Comparison of ENCODE assay signal across 13 cellular contexts in the genomic region with DNA sequence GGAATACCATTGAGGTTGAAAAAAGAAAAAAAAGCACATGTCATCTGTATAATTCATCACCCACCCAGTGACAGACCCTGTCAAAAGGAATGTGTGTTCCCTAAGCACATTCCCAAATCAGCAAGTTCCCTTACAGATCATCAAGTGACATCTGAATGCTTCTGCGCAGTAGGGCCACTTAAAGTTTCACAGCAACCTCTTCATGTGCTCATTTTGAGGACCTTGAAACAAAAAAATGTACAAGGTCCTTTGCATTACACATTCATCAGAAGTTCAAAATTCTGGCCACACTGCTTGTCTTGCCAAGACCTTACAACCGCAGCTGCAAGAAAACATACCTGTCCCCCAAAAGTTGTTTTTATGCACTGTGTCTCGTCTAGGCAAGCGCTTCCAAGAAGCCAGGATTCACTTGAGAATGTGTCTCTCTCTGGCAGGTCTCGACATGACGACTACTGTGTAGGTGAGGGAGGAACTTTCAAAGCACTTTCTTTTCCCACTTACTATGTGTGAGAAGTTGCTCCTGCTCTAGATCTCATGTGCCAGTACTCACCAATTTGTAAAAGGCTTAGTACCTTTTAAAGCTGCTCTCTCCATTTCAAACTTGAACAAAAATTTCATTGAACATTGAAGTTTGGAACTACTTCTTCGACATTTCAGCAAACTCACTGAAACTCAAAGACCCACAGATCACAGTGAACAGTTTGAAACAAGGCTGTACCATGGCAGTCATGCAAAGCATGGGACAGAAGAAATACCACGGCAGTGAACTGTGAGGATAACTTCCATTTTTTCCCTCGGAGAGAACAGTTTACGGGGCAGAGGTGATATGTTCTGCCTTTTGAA. TPM values are rescaled to one million over a fixed set of nuclear protein-coding genes. Genes with fewer than 3 reads are reported as not detected.
A peak's percentile ranks its signal among the peaks of the same experiment; 100 is the strongest.
DNase-seq lines count a peak whose midpoint lies in the region; ATAC-seq and TF ChIP-seq lines count a peak whose summit lies in the region.
"Had no signal": no experiment of that assay in that cellular context is flagged by ENCODE, and none has a peak within 500 bp of the region (broad histone marks: within the 10 kb centered on the region; RNA-seq: fewer than 3 reads in every experiment).

No MANE protein-coding gene starts in this region.

- H3K27ac Mint-ChIP-seq in activated naive CD4-positive, alpha-beta T cell treated with anti-CD3 and anti-CD28 coated beads for 36 hours: peak overlapping the region; percentile 99
- H3K27ac Mint-ChIP-seq: activated T-helper 1 cell treated with anti-CD3 and anti-CD28 coated beads, Interleukin-12 subunit alpha, Interleukin-12 subunit beta, Interleukin-2, Interleukin-4 antibody, amounts not matched to agents 30 ng/mL and 10 ng/mL and 1 ng/mL, durations not matched to agents 14 hours and 24 hours and 36 hours had no signal

- DNase-seq in activated naive CD4-positive, alpha-beta T cell treated with anti-CD3 and anti-CD28 coated beads for 36 hours: no peak
- no peak for DNase-seq in activated naive CD4-positive, alpha-beta T cell treated with anti-CD3 and anti-CD28 coated beads, Interleukin-2, amount 50 U/mL, for 16 hours
- peak; percentile 52 for DNase-seq in epithelial cell of esophagus (ENCODE audit: low read depth)
- DNase-seq in suprapubic skin (ENCODE audit: low spot score in 2 of 2): no peak
- DNase-seq in activated CD4-positive, alpha-beta T cell treated with anti-CD3 and anti-CD28 coated beads for 1 hour: no peak
- no peak for DNase-seq in COLO668 (lab: John Stamatoyannopoulos, UW; ENCODE audit: unreplicated experiment)
- DNase-seq: BE2C, hippocampal formation, NCI-H1436 treated with DMSO at 0.1 percent for 48 hours, NCI-H82 had no signal

- H3K27ac ChIP-seq in suprapubic skin: no peak overlapping the region

- intact Hi-C loops in activated naive CD4-positive, alpha-beta T cell treated with anti-CD3 and anti-CD28 coated beads for 36 hours (cut with micrococcal nuclease): loop anchor here (10.0 kb wide), 1 partner anchor 554 kb away; the partner anchor contains the start of gene GNA13

- 54% methylated on average over 10 of the region's 10 CpGs for WGBS in suprapubic skin

- no peaks in the 10 kb centered on the region for H3K27me3 Mint-ChIP-seq in activated naive CD4-positive, alpha-beta T cell treated with anti-CD3 and anti-CD28 coated beads for 36 hours (ENCODE audit: low read depth)

- ATAC-seq in SK-N-SH treated with all-trans-retinoic acid at 6 μM for 48 hours (no peak), GM19463 (IDR thresholded peaks at IDR 0.05; ENCODE audit: unreplicated experiment) (no peak)

- H3K4me3 ChIP-seq in epithelial cell of esophagus (ENCODE audit: low read length) (no peak overlapping the region), suprapubic skin (peak overlapping the region; percentile 5)

- no peaks in the 10 kb centered on the region for H3K27me3 ChIP-seq in suprapubic skin
- H3K27me3 ChIP-seq: BE2C had no signal

- CTCF ChIA-PET in activated naive CD4-positive, alpha-beta T cell treated with anti-CD3 and anti-CD28 coated beads for 36 hours (lab: Charles Lee): interaction anchor here (1.8 kb wide), 1 partner anchor 10 kb away, joined by 4 read pairs; no protein-coding TSS in a partner anchor

- H3K36me3 Mint-ChIP-seq in activated naive CD4-positive, alpha-beta T cell treated with anti-CD3 and anti-CD28 coated beads for 36 hours (ENCODE audit: low read depth): peaks cover 72% of the 10 kb centered on the region

- H3K4me3 Mint-ChIP-seq in activated naive CD4-positive, alpha-beta T cell treated with anti-CD3 and anti-CD28 coated beads for 36 hours: no peak overlapping the region

- peaks cover 64% of the 10 kb centered on the region for H3K36me3 ChIP-seq in suprapubic skin

- H3K4me1 ChIP-seq in suprapubic skin: peaks cover 78% of the 10 kb centered on the region
- H3K4me1 ChIP-seq: BE2C had no signal

- peaks cover 78% of the 10 kb centered on the region for H3K4me1 Mint-ChIP-seq in activated naive CD4-positive, alpha-beta T cell treated with anti-CD3 and anti-CD28 coated beads for 36 hours (ENCODE audit: low read depth)

- no peak for TF ChIP-seq EP300 in suprapubic skin (IDR thresholded peaks at IDR 0.05)

- TF ChIP-seq CTCF in epithelial cell of esophagus (IDR thresholded peaks at IDR 0.05; ENCODE audit: insufficient read depth, low read depth, low read length, missing control alignments) (no peak), suprapubic skin (IDR thresholded peaks at IDR 0.05) (no peak)

- H3K9me3 Mint-ChIP-seq in activated naive CD4-positive, alpha-beta T cell treated with anti-CD3 and anti-CD28 coated beads for 36 hours: no peaks in the 10 kb centered on the region
- H3K9me3 Mint-ChIP-seq: activated T-helper 1 cell treated with anti-CD3 and anti-CD28 coated beads, Interleukin-12 subunit alpha, Interleukin-12 subunit beta, Interleukin-2, Interleukin-4 antibody, amounts not matched to agents 30 ng/mL and 10 ng/mL and 1 ng/mL, durations not matched to agents 14 hours and 24 hours and 36 hours had no signal

- TF ChIP-seq POLR2A in suprapubic skin (IDR thresholded peaks at IDR 0.05): no peak

- H3K9me3 ChIP-seq in suprapubic skin: no peaks in the 10 kb centered on the region
- H3K9me3 ChIP-seq: BE2C had no signal

TF ChIP-seq in SK-N-SH treated with all-trans-retinoic acid at 6 μM for 48 hours, 23 proteins besides CTCF, POLR2A, EP300 and RAD21:
- TF ChIP-seq ESRRG (CRISPR knock-in tag; IDR thresholded peaks at IDR 0.05): no peak
- TF ChIP-seq ZFP30 (CRISPR knock-in tag; IDR thresholded peaks at IDR 0.05): no peak
- TF ChIP-seq ZC3H10 (CRISPR knock-in tag; IDR thresholded peaks at IDR 0.05): no peak
- TF ChIP-seq ZNF8 (CRISPR knock-in tag; IDR thresholded peaks at IDR 0.05): no peak
- TF ChIP-seq ARNTL (CRISPR knock-in tag; IDR thresholded peaks at IDR 0.05; ENCODE audit: borderline replicate concordance, low read depth): peak; percentile 20; the same call in 1 of the 2 replicates
- TF ChIP-seq BACH2 (CRISPR knock-in tag; IDR thresholded peaks at IDR 0.05; ENCODE audit: borderline replicate concordance): no peak
- no peak for TF ChIP-seq ZFP3 (CRISPR knock-in tag; IDR thresholded peaks at IDR 0.05)
- no peak for TF ChIP-seq PATZ1 (CRISPR knock-in tag; IDR thresholded peaks at IDR 0.05; ENCODE audit: borderline replicate concordance)

RNA-seq across cellular contexts. Expression of gene POLG2, which starts 4.3 kb away (rescaled TPM):
- total RNA-seq in activated naive CD4-positive, alpha-beta T cell treated with anti-CD3 and anti-CD28 coated beads for 36 hours: 10 to 100 TPM; 23.4 to 26.9 TPM
- total RNA-seq in suprapubic skin: 10 to 100 TPM in 1 of 4 donors, 1 to 10 TPM in 3; 2.7 to 23.2 (median 5.0) TPM

RNA-seq across cellular contexts. Expression of gene DDX5, which starts 4.9 kb away (rescaled TPM):
- 100 to 1,000 TPM; 480 to 491 TPM for total RNA-seq in activated naive CD4-positive, alpha-beta T cell treated with anti-CD3 and anti-CD28 coated beads for 36 hours
- 1,000 to 10,000 TPM in 1 of 4 donors, 100 to 1,000 TPM in 3; 532 to 1,402 (median 922) TPM for total RNA-seq in suprapubic skin

RNA-seq across cellular contexts. Expression of gene CEP95, which starts 5.6 kb away (rescaled TPM):
- total RNA-seq in activated naive CD4-positive, alpha-beta T cell treated with anti-CD3 and anti-CD28 coated beads for 36 hours: 10 to 100 TPM; 38.8 to 43.3 TPM
- 100 to 1,000 TPM in 1 of 4 donors, 10 to 100 TPM in 3; 46.8 to 200 (median 61.5) TPM for total RNA-seq in suprapubic skin

RNA-seq across cellular contexts. Expression of gene MILR1, which starts 52.2 kb away (rescaled TPM):
- total RNA-seq in activated naive CD4-positive, alpha-beta T cell treated with anti-CD3 and anti-CD28 coated beads for 36 hours: under 1 TPM; 0.31 to 0.42 TPM
- under 1 TPM in 2 of 4 donors, not detected in 2; 0.45 to 0.57 TPM for total RNA-seq in suprapubic skin
